In genomic region chr11:8792636-8793035, GRCh38 we compare ENCODE assay signal across 11 cellular contexts.
"Had no signal": no experiment of that assay in that cellular context is flagged by ENCODE, and none has a peak within 500 bp of the region (broad histone marks: within the 10 kb centered on the region; RNA-seq: fewer than 3 reads in every experiment).

No MANE protein-coding gene starts in this region.

- H3K4me3 Mint-ChIP-seq: activated CD4-positive, alpha-beta T cell treated with anti-CD3 and anti-CD28 coated beads for 36 hours; activated naive CD8-positive, alpha-beta T cell; effector memory CD8-positive, alpha-beta T cell; natural killer cell; stimulated activated naive B cell treated with anti-CD40 and anti-IgM and Interleukin-4, amounts not matched to agents 10 μg/mL and 1 μg/mL and 100 μg/mL, for 72 hours had no signal

- H3K27ac Mint-ChIP-seq: activated CD4-positive, alpha-beta T cell treated with anti-CD3 and anti-CD28 coated beads for 36 hours; activated naive CD8-positive, alpha-beta T cell; effector memory CD8-positive, alpha-beta T cell; natural killer cell; stimulated activated naive B cell treated with anti-CD40 and anti-IgM and Interleukin-4, amounts not matched to agents 10 μg/mL and 1 μg/mL and 100 μg/mL, for 72 hours had no signal

- H3K27me3 ChIP-seq: ovary had no signal

- H3K27ac ChIP-seq: ovary had no signal

- DNase-seq: activated CD4-positive, alpha-beta T cell treated with anti-CD3 and anti-CD28 coated beads for 36 hours; activated CD4-positive, alpha-beta T cell treated with anti-CD3 and anti-CD28 coated beads, Interleukin-2, amount 50 U/mL, for 48 hours; activated gamma-delta T cell; amniotic stem cell; effector memory CD8-positive, alpha-beta T cell; foreskin melanocyte; mesendoderm; natural killer cell; ovary; stimulated activated naive B cell treated with anti-CD40 and anti-IgM and Interleukin-4, amounts not matched to agents 10 μg/mL and 1 μg/mL and 100 μg/mL, for 72 hours had no signal

- H3K36me3 Mint-ChIP-seq: activated naive CD8-positive, alpha-beta T cell; natural killer cell; stimulated activated naive B cell treated with anti-CD40 and anti-IgM and Interleukin-4, amounts not matched to agents 10 μg/mL and 1 μg/mL and 100 μg/mL, for 72 hours had no signal

- H3K4me3 ChIP-seq: ovary had no signal

- H3K27me3 Mint-ChIP-seq: activated naive CD8-positive, alpha-beta T cell had no signal

- H3K9me3 Mint-ChIP-seq: effector memory CD8-positive, alpha-beta T cell; natural killer cell; stimulated activated naive B cell treated with anti-CD40 and anti-IgM and Interleukin-4, amounts not matched to agents 10 μg/mL and 1 μg/mL and 100 μg/mL, for 72 hours had no signal

- H3K9me3 ChIP-seq: ovary had no signal

- H3K36me3 ChIP-seq: ovary had no signal

- H3K4me1 Mint-ChIP-seq: activated CD4-positive, alpha-beta T cell treated with anti-CD3 and anti-CD28 coated beads for 36 hours had no signal

- ATAC-seq: activated CD4-positive, alpha-beta T cell treated with anti-CD3 and anti-CD28 coated beads for 36 hours; effector memory CD8-positive, alpha-beta T cell; natural killer cell; stimulated activated naive B cell treated with anti-CD40 and anti-IgM and Interleukin-4, amounts not matched to agents 10 μg/mL and 1 μg/mL and 100 μg/mL, for 72 hours had no signal
